In genomic region chr4:1592179-1593037, GRCh38 we compare ENCODE assay signal across 13 cellular contexts.
"Had no signal": no experiment of that assay in that cellular context is flagged by ENCODE, and none has a peak within 500 bp of the region (broad histone marks: within the 10 kb centered on the region; RNA-seq: fewer than 3 reads in every experiment).

No MANE protein-coding gene starts in this region.

- H3K27ac Mint-ChIP-seq: activated CD4-positive, alpha-beta T cell treated with anti-CD3 and anti-CD28 coated beads, Interleukin-2, amount 10 ng/mL, durations not matched to agents 24 days and 14 days; activated naive CD4-positive, alpha-beta T cell treated with anti-CD3 and anti-CD28 coated beads, Interleukin-2, amount 10 ng/mL, durations not matched to agents 7 days and 5 days; activated T-helper 2 cell treated with anti-CD3 and anti-CD28 coated beads, Interferon-gamma antibody, Interleukin-2, Interleukin-4, amounts not matched to agents 10 μg/mL and 5 μg/mL and 100 μg/mL, durations not matched to agents 14 hours and 24 hours and 36 hours; memory B cell; nephron; T-helper 1 cell treated with Interleukin-12 subunit alpha and Interleukin-12 subunit beta and Interleukin-4 antibody, amounts not matched to agents 30 μg/mL and 1 μg/mL, for 36 hours had no signal

- DNase-seq: activated CD4-positive, alpha-beta T cell treated with anti-CD3 and anti-CD28 coated beads, Interleukin-2, amount 10 ng/mL, durations not matched to agents 24 days and 14 days; activated naive CD4-positive, alpha-beta T cell treated with anti-CD3 and anti-CD28 coated beads, Interleukin-2, amount 10 ng/mL, durations not matched to agents 7 days and 5 days; effector memory CD4-positive, alpha-beta T cell; hippocampal formation; stimulated activated naive CD4-positive, alpha-beta T cell had no signal

- ATAC-seq: left colon had no signal

- H3K4me3 ChIP-seq: skin epidermis, upper lobe of left lung had no signal

- H3K27ac ChIP-seq: skin epidermis, upper lobe of left lung had no signal

- H3K36me3 ChIP-seq: upper lobe of left lung had no signal

- H3K4me3 Mint-ChIP-seq: activated CD4-positive, alpha-beta T cell treated with anti-CD3 and anti-CD28 coated beads, Interleukin-2, amount 10 ng/mL, durations not matched to agents 24 days and 14 days; activated naive CD4-positive, alpha-beta T cell treated with anti-CD3 and anti-CD28 coated beads, Interleukin-2, amount 10 ng/mL, durations not matched to agents 7 days and 5 days; central memory CD8-positive, alpha-beta T cell; memory B cell; nephron; T-helper 1 cell treated with Interleukin-12 subunit alpha and Interleukin-12 subunit beta and Interleukin-4 antibody, amounts not matched to agents 30 μg/mL and 1 μg/mL, for 36 hours had no signal

- H3K27me3 ChIP-seq: upper lobe of left lung had no signal

- H3K4me1 Mint-ChIP-seq: activated CD4-positive, alpha-beta T cell treated with anti-CD3 and anti-CD28 coated beads, Interleukin-2, amount 10 ng/mL, durations not matched to agents 24 days and 14 days; activated naive CD4-positive, alpha-beta T cell treated with anti-CD3 and anti-CD28 coated beads, Interleukin-2, amount 10 ng/mL, durations not matched to agents 7 days and 5 days; central memory CD8-positive, alpha-beta T cell; memory B cell had no signal

- H3K36me3 Mint-ChIP-seq: activated naive CD4-positive, alpha-beta T cell treated with anti-CD3 and anti-CD28 coated beads, Interleukin-2, amount 10 ng/mL, durations not matched to agents 7 days and 5 days had no signal

- H3K4me1 ChIP-seq: upper lobe of left lung had no signal
